1 cellular context compared by ENCODE assay signal in genomic region chr2:26605195-26605968, GRCh38.
A peak's percentile ranks its signal among the peaks of the same experiment; 100 is the strongest.
TF ChIP-seq lines count a peak whose summit lies in the region.

No MANE protein-coding gene starts in this region.

TF ChIP-seq in HepG2, 621 proteins besides CTCF, POLR2A, EP300 and RAD21 (continued from another document and continues in another):
- TF ChIP-seq KIAA2018 (CRISPR knock-in tag; IDR thresholded peaks at IDR 0.05; ENCODE audit: borderline replicate concordance) (no peak), AHR (CRISPR knock-in tag; IDR thresholded peaks at IDR 0.05) (peak; percentile 69; the same call in 1 of the 2 replicates), ZKSCAN8 (CRISPR knock-in tag; IDR thresholded peaks at IDR 0.05; ENCODE audit: borderline replicate concordance) (peak; percentile 96), ETV5 (CRISPR knock-in tag; IDR thresholded peaks at IDR 0.05; ENCODE audit: borderline replicate concordance) (0 out of 2 replicates have a peak, but pooled peaks have one; percentile 37), JDP2 (CRISPR knock-in tag; IDR thresholded peaks at IDR 0.05; ENCODE audit: borderline replicate concordance) (no peak), ZNF598 (CRISPR knock-in tag; IDR thresholded peaks at IDR 0.05; ENCODE audit: borderline replicate concordance) (0 out of 2 replicates have a peak, but pooled peaks have one; percentile 28), BORCS8-MEF2B (CRISPR knock-in tag; IDR thresholded peaks at IDR 0.05) (0 out of 2 replicates have a peak, but pooled peaks have one; percentile 46), HINFP (CRISPR knock-in tag; IDR thresholded peaks at IDR 0.05; ENCODE audit: low read depth) (peak; percentile 51; the same call in 1 of the 2 replicates), ZNF484 (CRISPR knock-in tag; IDR thresholded peaks at IDR 0.05; ENCODE audit: borderline replicate concordance, low read depth) (no peak), SMC3 (IDR thresholded peaks at IDR 0.05; ENCODE audit: low read length) (peak; percentile 99), TEAD3 (CRISPR knock-in tag; optimal IDR thresholded peaks at IDR 0.05; ENCODE audit: borderline replicate concordance) (peak; percentile 24), ZNF550 (CRISPR knock-in tag; IDR thresholded peaks at IDR 0.05; ENCODE audit: borderline replicate concordance) (0 out of 2 replicates have a peak, but pooled peaks have one; percentile 24), HNF1B (CRISPR knock-in tag; IDR thresholded peaks at IDR 0.05) (0 out of 2 replicates have a peak, but pooled peaks have one; percentile 28), SP1 (IDR thresholded peaks at IDR 0.05) (no peak), SP1 (CRISPR knock-in tag; IDR thresholded peaks at IDR 0.05) (no peak), HMGXB3 (CRISPR knock-in tag; IDR thresholded peaks at IDR 0.05; ENCODE audit: borderline replicate concordance) (0 out of 2 replicates have a peak, but pooled peaks have one; percentile 43), ELF3 (CRISPR knock-in tag; IDR thresholded peaks at IDR 0.05) (0 out of 2 replicates have a peak, but pooled peaks have one; percentile 30), MIER3 (CRISPR knock-in tag; IDR thresholded peaks at IDR 0.05; ENCODE audit: borderline replicate concordance) (0 out of 2 replicates have a peak, but pooled peaks have one; percentile 24), ZNF567 (CRISPR knock-in tag; IDR thresholded peaks at IDR 0.05; ENCODE audit: borderline replicate concordance) (0 out of 2 replicates have a peak, but pooled peaks have one; percentile 69), PHF8 (CRISPR knock-in tag; IDR thresholded peaks at IDR 0.05) (peak; percentile 23; the same call in 1 of the 2 replicates), ERF (CRISPR knock-in tag; IDR thresholded peaks at IDR 0.05) (0 out of 2 replicates have a peak, but pooled peaks have one; percentile 42), ZNF180 (CRISPR knock-in tag; IDR thresholded peaks at IDR 0.05; ENCODE audit: borderline replicate concordance, low read depth) (no peak), IRF2 (CRISPR knock-in tag; IDR thresholded peaks at IDR 0.05) (0 out of 2 replicates have a peak, but pooled peaks have one; percentile 16), ZKSCAN1 (IDR thresholded peaks at IDR 0.05; ENCODE audit: low read length) (peak; percentile 100), CBFB (CRISPR knock-in tag; IDR thresholded peaks at IDR 0.05) (0 out of 2 replicates have a peak, but pooled peaks have one; percentile 58)
- TF ChIP-seq, protein P1, sequence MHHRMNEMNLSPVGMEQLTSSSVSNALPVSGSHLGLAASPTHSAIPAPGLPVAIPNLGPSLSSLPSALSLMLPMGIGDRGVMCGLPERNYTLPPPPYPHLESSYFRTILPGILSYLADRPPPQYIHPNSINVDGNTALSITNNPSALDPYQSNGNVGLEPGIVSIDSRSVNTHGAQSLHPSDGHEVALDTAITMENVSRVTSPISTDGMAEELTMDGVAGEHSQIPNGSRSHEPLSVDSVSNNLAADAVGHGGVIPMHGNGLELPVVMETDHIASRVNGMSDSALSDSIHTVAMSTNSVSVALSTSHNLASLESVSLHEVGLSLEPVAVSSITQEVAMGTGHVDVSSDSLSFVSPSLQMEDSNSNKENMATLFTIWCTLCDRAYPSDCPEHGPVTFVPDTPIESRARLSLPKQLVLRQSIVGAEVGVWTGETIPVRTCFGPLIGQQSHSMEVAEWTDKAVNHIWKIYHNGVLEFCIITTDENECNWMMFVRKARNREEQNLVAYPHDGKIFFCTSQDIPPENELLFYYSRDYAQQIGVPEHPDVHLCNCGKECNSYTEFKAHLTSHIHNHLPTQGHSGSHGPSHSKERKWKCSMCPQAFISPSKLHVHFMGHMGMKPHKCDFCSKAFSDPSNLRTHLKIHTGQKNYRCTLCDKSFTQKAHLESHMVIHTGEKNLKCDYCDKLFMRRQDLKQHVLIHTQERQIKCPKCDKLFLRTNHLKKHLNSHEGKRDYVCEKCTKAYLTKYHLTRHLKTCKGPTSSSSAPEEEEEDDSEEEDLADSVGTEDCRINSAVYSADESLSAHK (CRISPR knock-in tag; IDR thresholded peaks at IDR 0.05; ENCODE audit: borderline replicate concordance) = 0 out of 2 replicates have a peak, but pooled peaks have one; percentile 30
- TF ChIP-seq, protein P2, sequence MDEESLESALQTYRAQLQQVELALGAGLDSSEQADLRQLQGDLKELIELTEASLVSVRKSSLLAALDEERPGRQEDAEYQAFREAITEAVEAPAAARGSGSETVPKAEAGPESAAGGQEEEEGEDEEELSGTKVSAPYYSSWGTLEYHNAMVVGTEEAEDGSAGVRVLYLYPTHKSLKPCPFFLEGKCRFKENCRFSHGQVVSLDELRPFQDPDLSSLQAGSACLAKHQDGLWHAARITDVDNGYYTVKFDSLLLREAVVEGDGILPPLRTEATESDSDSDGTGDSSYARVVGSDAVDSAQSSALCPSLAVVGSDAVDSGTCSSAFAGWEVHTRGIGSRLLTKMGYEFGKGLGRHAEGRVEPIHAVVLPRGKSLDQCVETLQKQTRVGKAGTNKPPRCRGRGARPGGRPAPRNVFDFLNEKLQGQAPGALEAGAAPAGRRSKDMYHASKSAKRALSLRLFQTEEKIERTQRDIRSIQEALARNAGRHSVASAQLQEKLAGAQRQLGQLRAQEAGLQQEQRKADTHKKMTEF (CRISPR knock-in tag; IDR thresholded peaks at IDR 0.05) = 0 out of 2 replicates have a peak, but pooled peaks have one; percentile 29
- TF ChIP-seq, protein P3, sequence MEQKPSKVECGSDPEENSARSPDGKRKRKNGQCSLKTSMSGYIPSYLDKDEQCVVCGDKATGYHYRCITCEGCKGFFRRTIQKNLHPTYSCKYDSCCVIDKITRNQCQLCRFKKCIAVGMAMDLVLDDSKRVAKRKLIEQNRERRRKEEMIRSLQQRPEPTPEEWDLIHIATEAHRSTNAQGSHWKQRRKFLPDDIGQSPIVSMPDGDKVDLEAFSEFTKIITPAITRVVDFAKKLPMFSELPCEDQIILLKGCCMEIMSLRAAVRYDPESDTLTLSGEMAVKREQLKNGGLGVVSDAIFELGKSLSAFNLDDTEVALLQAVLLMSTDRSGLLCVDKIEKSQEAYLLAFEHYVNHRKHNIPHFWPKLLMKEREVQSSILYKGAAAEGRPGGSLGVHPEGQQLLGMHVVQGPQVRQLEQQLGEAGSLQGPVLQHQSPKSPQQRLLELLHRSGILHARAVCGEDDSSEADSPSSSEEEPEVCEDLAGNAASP (CRISPR knock-in tag; IDR thresholded peaks at IDR 0.05; ENCODE audit: borderline replicate concordance) = 0 out of 2 replicates have a peak, but pooled peaks have one; percentile 22
- TF ChIP-seq, protein P4, sequence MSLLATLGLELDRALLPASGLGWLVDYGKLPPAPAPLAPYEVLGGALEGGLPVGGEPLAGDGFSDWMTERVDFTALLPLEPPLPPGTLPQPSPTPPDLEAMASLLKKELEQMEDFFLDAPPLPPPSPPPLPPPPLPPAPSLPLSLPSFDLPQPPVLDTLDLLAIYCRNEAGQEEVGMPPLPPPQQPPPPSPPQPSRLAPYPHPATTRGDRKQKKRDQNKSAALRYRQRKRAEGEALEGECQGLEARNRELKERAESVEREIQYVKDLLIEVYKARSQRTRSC (CRISPR knock-in tag; IDR thresholded peaks at IDR 0.05; ENCODE audit: low read depth) = no peak
